Comparison of ENCODE assay signal across 26 cellular contexts in the genomic region with DNA sequence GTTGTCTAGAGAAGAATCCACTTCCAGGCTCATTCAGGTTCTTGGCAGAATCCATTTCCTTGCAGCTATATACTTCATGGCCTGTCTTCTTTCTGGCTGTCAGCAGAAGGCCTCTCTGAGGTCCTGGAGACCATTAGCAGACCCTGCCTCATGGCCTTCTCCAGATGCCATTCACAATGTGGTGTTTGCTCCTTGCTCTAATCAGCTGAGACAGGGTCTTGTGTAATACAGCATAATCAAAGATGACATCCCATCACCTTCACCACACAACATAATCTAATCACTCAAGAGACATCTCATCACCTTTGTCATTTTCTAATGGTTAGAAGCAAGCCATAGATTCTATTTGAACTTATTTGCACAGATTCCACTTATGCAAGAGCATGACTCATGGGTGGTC.
"Had no signal": no experiment of that assay in that cellular context is flagged by ENCODE, and none has a peak within 500 bp of the region (broad histone marks: within the 10 kb centered on the region; RNA-seq: fewer than 3 reads in every experiment).

No MANE protein-coding gene starts in this region.

- ATAC-seq: stimulated activated effector memory CD8-positive, alpha-beta T cell treated with anti-CD3 and anti-CD28 coated beads, Interleukin-12 subunit alpha, Interleukin-12 subunit beta, amount 100 ng/mL, for 72 hours; stimulated activated memory B cell treated with anti-CD40 and anti-IgM and Interleukin-4, amounts not matched to agents 10 μg/mL and 1 μg/mL and 100 μg/mL, for 72 hours; stimulated activated naive B cell treated with anti-CD40 and anti-IgM and Interleukin-4, amounts not matched to agents 10 μg/mL and 1 μg/mL and 100 μg/mL, for 72 hours; stimulated activated naive CD8-positive, alpha-beta T cell treated with anti-CD3 and anti-CD28 coated beads, Interleukin-15, amount 100 ng/mL, for 72 hours; stimulated activated naive CD8-positive, alpha-beta T cell treated with anti-CD3 and anti-CD28 coated beads, Interleukin-15, Interleukin-2, amounts not matched to agents 100 U/mL and 50 U/mL, for 24 hours; upper lobe of right lung had no signal

- DNase-seq: stimulated activated CD4-positive, alpha-beta T cell treated with anti-CD3 and anti-CD28 coated beads, Interleukin-2, amount 100 ng/mL, for 48 hours; stimulated activated CD4-positive, alpha-beta T cell treated with anti-CD3 and anti-CD28 coated beads, Interleukin-4, amount 100 ng/mL, for 1 hour; stimulated activated CD4-positive, alpha-beta T cell treated with anti-CD3 and anti-CD28 coated beads, Interleukin-4, amount 100 ng/mL, for 24 hours; stimulated activated CD4-positive, alpha-beta T cell treated with anti-CD3 and anti-CD28 coated beads, Interleukin-4, amount 100 ng/mL, for 4 hours; stimulated activated CD8-positive, alpha-beta memory T cell treated with anti-CD3 and anti-CD28 coated beads, Interleukin-4, amount 100 ng/mL, for 48 hours; stimulated activated naive B cell treated with anti-CD40 and anti-IgM and Interleukin-4, amounts not matched to agents 10 μg/mL and 1 μg/mL and 100 μg/mL, for 72 hours; stimulated activated naive CD4-positive, alpha-beta T cell; stimulated activated naive CD4-positive, alpha-beta T cell treated with Interleukin-2 at 50 U/mL for 16 hours; stimulated activated naive CD8-positive, alpha-beta T cell treated with anti-CD3 and anti-CD28 coated beads, Interleukin-15, amount 100 ng/mL, for 72 hours; stimulated activated naive CD8-positive, alpha-beta T cell treated with anti-CD3 and anti-CD28 coated beads, Interleukin-15, Interleukin-2, amounts not matched to agents 100 U/mL and 50 U/mL, for 24 hours; stomach; substantia nigra; testis; thyroid gland; tibial artery; transverse colon; trophoblast cell; upper lobe of left lung; upper lobe of right lung; uterus had no signal

- H3K4me3 ChIP-seq: stomach, suprapubic skin, testis, thoracic aorta, thyroid gland, tibial artery, tibial nerve, transverse colon, upper lobe of left lung, upper lobe of right lung, uterus, vagina had no signal
